ENCODE assay signal across 8 cellular contexts in genomic region chr17:55238197-55238930, GRCh38. TPM values are rescaled to one million over a fixed set of nuclear protein-coding genes. Genes with fewer than 3 reads are reported as not detected.
A peak's percentile ranks its signal among the peaks of the same experiment; 100 is the strongest.
DNase-seq lines count a peak whose midpoint lies in the region; ATAC-seq and TF ChIP-seq lines count a peak whose summit lies in the region.

No MANE protein-coding gene starts in this region.

- ATAC-seq in HG03354 (IDR thresholded peaks at IDR 0.05; ENCODE audit: poor library complexity, severe bottlenecking, unreplicated experiment) (peak; percentile 91), left lobe of liver (peak; percentile 99)

- DNase-seq in AG20443 (ENCODE audit: low spot score) (peak; percentile 100), NCI-H446 (lab: John Stamatoyannopoulos, UW) (peak; percentile 67 to 96), dedifferentiated amniotic fluid mesenchymal stem cell (ENCODE audit: extremely low spot score) (peak; percentile 81), left lobe of liver (ENCODE audit: low spot score) (peak; percentile 96)
- peak; percentile 84 for DNase-seq in activated CD4-positive, alpha-beta T cell treated with anti-CD3 and anti-CD28 coated beads, Interleukin-2, amount 50 U/mL, for 1 hour
- DNase-seq in stimulated activated CD4-positive, alpha-beta T cell treated with anti-CD3 and anti-CD28 coated beads, Interleukin-2, amount 100 ng/mL, for 24 hours: peak; percentile 87 to 88

- peak; percentile 65 for TF ChIP-seq POLR2A in GM19099 (IDR thresholded peaks at IDR 0.05; ENCODE audit: extremely low read depth, insufficient read length, low read depth)

RNA-seq across cellular contexts. Expression of gene HLF, which starts 26.4 kb away (rescaled TPM):
- 65.8 TPM for total RNA-seq in left lobe of liver

Comparison
In these comparisons a context has a peak if more than half of its experiments do, and no peak if none do; other contexts are left out.
1. Peak in every context shown above with its lines: DNase-seq and ATAC-seq.